In the genomic region with DNA sequence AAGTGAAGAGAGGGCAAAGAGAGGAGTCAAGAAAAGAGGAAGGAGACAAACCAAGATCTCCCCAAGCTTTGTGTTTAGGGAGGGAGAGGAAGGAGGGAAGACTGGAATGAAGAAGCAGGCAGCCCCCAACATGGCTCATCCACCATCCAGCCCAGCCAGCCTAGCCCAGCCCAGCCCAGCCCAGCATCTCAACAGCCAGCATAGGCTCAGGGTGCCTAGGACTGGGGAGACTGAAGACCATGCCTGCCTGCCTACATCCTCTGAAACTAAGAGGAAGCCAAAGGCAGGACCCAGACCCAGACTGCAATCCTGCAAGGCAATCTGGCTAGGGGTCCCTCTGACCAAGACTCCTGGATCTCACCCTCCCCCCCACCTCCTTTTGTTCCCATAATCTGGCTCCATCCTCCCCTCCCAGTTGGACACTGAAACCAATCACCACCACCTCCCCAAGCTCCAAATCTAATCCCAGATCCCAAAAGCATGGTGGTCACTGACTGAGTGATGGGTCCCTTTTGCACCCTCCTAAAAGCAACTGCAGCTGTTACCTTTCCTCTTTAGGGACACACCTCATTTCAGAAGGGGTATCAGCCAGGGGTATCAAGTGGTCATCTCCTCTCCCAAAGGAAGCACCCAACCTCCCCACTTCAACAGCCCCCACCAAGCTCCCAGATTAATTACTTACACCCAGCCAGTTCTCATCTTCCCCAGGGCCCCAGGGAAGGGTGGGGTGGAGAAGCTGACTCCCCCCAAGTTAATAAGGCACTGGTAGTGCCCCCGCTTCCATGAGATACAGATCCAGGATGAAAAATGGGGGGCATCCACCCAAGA, we compare ENCODE assay signal across 8 cellular contexts. TPM values are rescaled to one million over a fixed set of nuclear protein-coding genes. Genes with fewer than 3 reads are reported as not detected.
A peak's percentile ranks its signal among the peaks of the same experiment; 100 is the strongest.
DNase-seq lines count a peak whose midpoint lies in the region; ATAC-seq and TF ChIP-seq lines count a peak whose summit lies in the region.

No MANE protein-coding gene starts in this region.

- no peaks in the 10 kb centered on the region for H3K36me3 ChIP-seq in CD4-positive, CD25-positive, alpha-beta regulatory T cell (ENCODE audit: control insufficient read depth, insufficient read depth, low read length)
- H3K36me3 ChIP-seq in NT2/D1 (ENCODE audit: insufficient read depth, insufficient read length, low read length), result peaks cover 2% of the 10 kb centered on the region
- no peaks in the 10 kb centered on the region for H3K36me3 ChIP-seq in ectodermal cell (ENCODE audit: control insufficient read depth, insufficient read depth, low read length)
- no peaks in the 10 kb centered on the region for H3K36me3 ChIP-seq in neural progenitor cell

- peaks cover 12% of the 10 kb centered on the region for H3K27me3 Mint-ChIP-seq in CD4-positive, CD25-positive, alpha-beta regulatory T cell
- H3K27me3 Mint-ChIP-seq in neural progenitor cell (ENCODE audit: insufficient read depth, low read depth), result peaks cover 4% of the 10 kb centered on the region

- DNase-seq in CD4-positive, CD25-positive, alpha-beta regulatory T cell, result no peak
- DNase-seq in NT2/D1 (ENCODE audit: low read depth, low spot score) (no peak), neural progenitor cell (ENCODE audit: low spot score) (peak; percentile 43), GDM1 (lab: John Stamatoyannopoulos, UW) (no peak), NCI-H345 (lab: John Stamatoyannopoulos, UW) (no peak)
- DNase-seq in activated CD4-positive, CD25-positive, alpha-beta regulatory T cell (lab: John Stamatoyannopoulos, UW), result no peak

- H3K27ac ChIP-seq in CD4-positive, CD25-positive, alpha-beta regulatory T cell (ENCODE audit: insufficient read depth, low read length, poor library complexity, severe bottlenecking), result no peak overlapping the region
- H3K27ac ChIP-seq in ectodermal cell (ENCODE audit: insufficient read depth, low read depth, low read length, poor library complexity, severe bottlenecking) (no peak overlapping the region), neural progenitor cell (no peak overlapping the region)

- no peaks in the 10 kb centered on the region for H3K9me3 ChIP-seq in CD4-positive, CD25-positive, alpha-beta regulatory T cell (ENCODE audit: control insufficient read depth in 2 of 2, low read length in 2 of 2)
- H3K9me3 ChIP-seq in NT2/D1 (ENCODE audit: insufficient read depth, low read length) (no peaks in the 10 kb centered on the region), ectodermal cell (ENCODE audit: control insufficient read depth, low read length) (no peaks in the 10 kb centered on the region), neural progenitor cell (ENCODE audit: low read depth) (no peaks in the 10 kb centered on the region)

- H4K20me1 ChIP-seq in neural progenitor cell (ENCODE audit: low read depth), result peaks cover 56% of the 10 kb centered on the region

- H3K27ac Mint-ChIP-seq in CD4-positive, CD25-positive, alpha-beta regulatory T cell, result peak overlapping the region; percentile 84 to 89 (median 86)
- H3K27ac Mint-ChIP-seq in neural progenitor cell, result no peak overlapping the region

- TF ChIP-seq CTCF in neural progenitor cell (IDR thresholded peaks at IDR 0.05), result no peak

- WGBS in ectodermal cell, 2 experiments, result 56 to 60% methylated on average over 1 of the region's 1 CpG

- H3K9me3 Mint-ChIP-seq in CD4-positive, CD25-positive, alpha-beta regulatory T cell, result peaks cover 0 to 1% (median 0%) of the 10 kb centered on the region in 7 donors
- H3K9me3 Mint-ChIP-seq in neural progenitor cell, result no peaks in the 10 kb centered on the region

- H3K9ac ChIP-seq in NT2/D1 (ENCODE audit: insufficient read length, low read depth), result peak overlapping the region; percentile 87
- peak overlapping the region; percentile 85 for H3K9ac ChIP-seq in neural progenitor cell

- H3F3A ChIP-seq in neural progenitor cell (ENCODE audit: low read depth), result peaks cover 43% of the 10 kb centered on the region

- peaks cover 42% of the 10 kb centered on the region for H3K79me2 ChIP-seq in neural progenitor cell (ENCODE audit: low read depth)

- H2AFZ ChIP-seq in neural progenitor cell (replicated peaks), result no peak overlapping the region

- H3K4me1 ChIP-seq in CD4-positive, CD25-positive, alpha-beta regulatory T cell (ENCODE audit: control insufficient read depth, insufficient read depth, low read length, poor library complexity, severe bottlenecking), result peaks cover 29% of the 10 kb centered on the region
- peaks cover 14% of the 10 kb centered on the region for H3K4me1 ChIP-seq in NT2/D1 (ENCODE audit: insufficient read depth, insufficient read length)
- H3K4me1 ChIP-seq in ectodermal cell (ENCODE audit: control insufficient read depth, insufficient read depth, low read length), result peaks cover 31% of the 10 kb centered on the region
- peaks cover 40% of the 10 kb centered on the region for H3K4me1 ChIP-seq in neural progenitor cell

- peaks cover 6% of the 10 kb centered on the region for H3K36me3 Mint-ChIP-seq in CD4-positive, CD25-positive, alpha-beta regulatory T cell
- H3K36me3 Mint-ChIP-seq in neural progenitor cell, result no peaks in the 10 kb centered on the region

- H3K4me3 ChIP-seq in CD4-positive, CD25-positive, alpha-beta regulatory T cell (ENCODE audit: low read depth, low read length), result peak overlapping the region; percentile 77
- H3K4me3 ChIP-seq in NT2/D1 (ENCODE audit: insufficient read length, low read depth) (peak overlapping the region; percentile 83), ectodermal cell (ENCODE audit: insufficient read depth, low read depth, low read length) (peak overlapping the region; percentile 77), neural progenitor cell (peak overlapping the region; percentile 98)

- no peaks in the 10 kb centered on the region for H3K27me3 ChIP-seq in CD4-positive, CD25-positive, alpha-beta regulatory T cell (ENCODE audit: control insufficient read depth, insufficient read depth, low read length)
- H3K27me3 ChIP-seq in NT2/D1 (ENCODE audit: insufficient read depth, insufficient read length) (peaks cover 7% of the 10 kb centered on the region), ectodermal cell (ENCODE audit: control insufficient read depth, insufficient read depth, low read length, poor library complexity, severe bottlenecking) (no peaks in the 10 kb centered on the region), neural progenitor cell (peaks cover 4% of the 10 kb centered on the region)

- H3K4me3 Mint-ChIP-seq in CD4-positive, CD25-positive, alpha-beta regulatory T cell, result peak overlapping the region; percentile 91 to 99 (median 94)
- H3K4me3 Mint-ChIP-seq in neural progenitor cell, result peak overlapping the region; percentile 97

- ATAC-seq in CD4-positive, CD25-positive, alpha-beta regulatory T cell (ENCODE audit: low read depth in 2 of 2), result no peak
- no peak for ATAC-seq in activated CD4-positive, CD25-positive, alpha-beta regulatory T cell treated with anti-CD3 and anti-CD28 coated beads, Interleukin-2, amount 50 U/mL, for 24 hours

- H3K4me2 ChIP-seq in neural progenitor cell, result peak overlapping the region; percentile 99

- H3K4me1 Mint-ChIP-seq in CD4-positive, CD25-positive, alpha-beta regulatory T cell, result peaks cover 4 to 49% (median 30%) of the 10 kb centered on the region in 4 donors
- peaks cover 42% of the 10 kb centered on the region for H3K4me1 Mint-ChIP-seq in neural progenitor cell

RNA-seq across cellular contexts. Expression of gene HDAC5, which starts 1.2 kb away (rescaled TPM):
- total RNA-seq in CD4-positive, CD25-positive, alpha-beta regulatory T cell, result 69.1 TPM
- polyA plus RNA-seq in CD4-positive, CD25-positive, alpha-beta regulatory T cell, result 10 to 100 TPM; 10.6 to 16.4 (median 13.0) TPM
- 68.9 TPM for polyA plus RNA-seq in ectodermal cell (2013, experiment 1 of 4)
- polyA plus RNA-seq in ectodermal cell (2013, experiment 2 of 4), result 81.9 TPM
- polyA plus RNA-seq in ectodermal cell (2013, experiment 3 of 4), result 71.9 TPM
- polyA plus RNA-seq in ectodermal cell (2013, experiment 4 of 4), result 81.7 TPM
- 23.6 and 71.0 TPM in 2 replicates for total RNA-seq in neural progenitor cell (ENCODE audit: low replicate concordance)

RNA-seq across cellular contexts. Expression of gene HROB, which starts 19.5 kb away (rescaled TPM):
- total RNA-seq in CD4-positive, CD25-positive, alpha-beta regulatory T cell, result 9.2 TPM
- polyA plus RNA-seq in CD4-positive, CD25-positive, alpha-beta regulatory T cell, result under 1 TPM; 0.16 to 0.67 (median 0.38) TPM
- 13.3 TPM for polyA plus RNA-seq in ectodermal cell (2013, experiment 1 of 4)
- polyA plus RNA-seq in ectodermal cell (2013, experiment 2 of 4), result 15.9 TPM
- polyA plus RNA-seq in ectodermal cell (2013, experiment 3 of 4), result 11.8 TPM
- 12.0 TPM for polyA plus RNA-seq in ectodermal cell (2013, experiment 4 of 4)
- 6.5 and 11.0 TPM in 2 replicates for total RNA-seq in neural progenitor cell (ENCODE audit: low replicate concordance)

RNA-seq across cellular contexts. Expression of gene ASB16, which starts 48.3 kb away (rescaled TPM):
- total RNA-seq in CD4-positive, CD25-positive, alpha-beta regulatory T cell, result not detected
- under 1 TPM in 2 of 4 donors, not detected in 2; 0.09 to 0.16 TPM for polyA plus RNA-seq in CD4-positive, CD25-positive, alpha-beta regulatory T cell
- not detected for polyA plus RNA-seq in ectodermal cell (2013, experiment 1 of 4)
- polyA plus RNA-seq in ectodermal cell (2013, experiment 2 of 4), result 0.18 TPM
- not detected for polyA plus RNA-seq in ectodermal cell (2013, experiment 3 of 4)
- 0.20 TPM for polyA plus RNA-seq in ectodermal cell (2013, experiment 4 of 4)
- total RNA-seq in neural progenitor cell (ENCODE audit: low replicate concordance), result not detected in 2 replicates

RNA-seq across cellular contexts. Expression of gene G6PC3, which starts 51.7 kb away (rescaled TPM):
- total RNA-seq in CD4-positive, CD25-positive, alpha-beta regulatory T cell, result 10.7 TPM
- 10 to 100 TPM; 15.0 to 21.5 (median 16.5) TPM for polyA plus RNA-seq in CD4-positive, CD25-positive, alpha-beta regulatory T cell
- 118 TPM for polyA plus RNA-seq in ectodermal cell (2013, experiment 1 of 4)
- polyA plus RNA-seq in ectodermal cell (2013, experiment 2 of 4), result 110 TPM
- 102 TPM for polyA plus RNA-seq in ectodermal cell (2013, experiment 3 of 4)
- polyA plus RNA-seq in ectodermal cell (2013, experiment 4 of 4), result 111 TPM
- 16.6 and 55.1 TPM in 2 replicates for total RNA-seq in neural progenitor cell (ENCODE audit: low replicate concordance)

RNA-seq across cellular contexts. Expression of gene LSM12, which starts 55.7 kb away (rescaled TPM):
- total RNA-seq in CD4-positive, CD25-positive, alpha-beta regulatory T cell, result 42.6 TPM
- 10 to 100 TPM; 69.8 to 83.7 (median 72.6) TPM for polyA plus RNA-seq in CD4-positive, CD25-positive, alpha-beta regulatory T cell
- polyA plus RNA-seq in ectodermal cell (2013, experiment 1 of 4), result 76.3 TPM
- 74.7 TPM for polyA plus RNA-seq in ectodermal cell (2013, experiment 2 of 4)
- 56.0 TPM for polyA plus RNA-seq in ectodermal cell (2013, experiment 3 of 4)
- polyA plus RNA-seq in ectodermal cell (2013, experiment 4 of 4), result 60.3 TPM
- total RNA-seq in neural progenitor cell (ENCODE audit: low replicate concordance), result 69.6 and 76.7 TPM in 2 replicates
